5 cellular contexts compared by ENCODE assay signal in genomic region chr16:15335609-15336008, GRCh38. TPM values are rescaled to one million over a fixed set of nuclear protein-coding genes. Genes with fewer than 3 reads are reported as not detected.
"Had no signal": no experiment of that assay in that cellular context is flagged by ENCODE, and none has a peak within 500 bp of the region (broad histone marks: within the 10 kb centered on the region; RNA-seq: fewer than 3 reads in every experiment).

No MANE protein-coding gene starts in this region.

RNA-seq across cellular contexts. Expression of gene NPIPA5, which starts 42.5 kb away (rescaled TPM):
- total RNA-seq: ascending aorta had no signal

RNA-seq across cellular contexts. Expression of gene MPV17L, which starts 59.9 kb away (rescaled TPM):
- total RNA-seq: activated naive CD4-positive, alpha-beta T cell treated with anti-CD3 and anti-CD28 coated beads for 36 hours; activated naive CD4-positive, alpha-beta T cell treated with anti-CD3 and anti-CD28 coated beads, Interleukin-2, amount 50 U/mL, for 72 hours; activated naive CD8-positive, alpha-beta T cell treated with anti-CD3 and anti-CD28 coated beads, Interleukin-2, amount 10 ng/mL, durations not matched to agents 7 days and 5 days; activated T-helper 17 cell treated with anti-CD3 and anti-CD28 coated beads, Interleukin-2, amount 50 U/mL, for 72 hours had no signal
